ENCODE assay signal across 8 cellular contexts in the genomic region with DNA sequence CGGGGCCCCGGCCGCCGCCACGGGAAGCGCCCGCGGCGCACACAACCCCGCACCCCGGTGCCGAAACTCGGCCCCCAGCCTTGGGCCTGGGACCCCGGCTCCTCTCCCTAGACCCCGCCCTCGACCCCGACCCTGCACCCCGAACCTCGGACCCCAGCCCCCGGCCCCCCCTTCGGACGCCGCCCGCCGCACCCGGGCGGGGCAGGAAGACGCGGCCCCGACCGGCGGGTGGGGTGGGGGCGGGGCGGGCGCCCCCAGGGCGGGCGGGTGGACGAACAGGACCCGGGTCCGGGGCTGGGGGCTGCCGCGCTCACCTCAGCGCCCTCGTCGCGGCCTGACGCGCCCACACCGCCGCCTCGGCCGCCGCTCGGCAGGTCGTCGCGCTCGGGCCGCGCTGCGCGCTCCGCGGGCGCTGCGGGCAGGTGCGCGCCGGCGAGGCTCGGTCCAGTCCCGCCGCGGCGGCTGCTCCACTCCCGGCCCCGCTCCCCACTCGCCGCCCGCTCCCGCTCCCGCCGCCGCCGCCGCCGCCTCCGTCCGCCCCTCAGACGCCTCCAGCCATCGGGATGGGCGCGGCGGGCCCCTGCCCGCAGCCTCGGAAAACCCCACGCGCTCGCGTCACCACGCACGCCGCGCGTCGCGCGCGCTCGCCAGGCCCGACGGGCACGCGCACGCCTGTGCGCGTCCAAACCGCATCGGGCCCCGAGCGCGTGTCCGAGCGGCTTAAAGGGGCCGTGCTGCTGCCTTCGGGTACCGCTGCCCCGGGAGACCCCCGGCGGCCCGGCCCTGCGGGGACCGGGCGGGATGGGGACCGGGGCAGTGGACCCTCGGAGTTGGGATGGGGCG. TPM values are rescaled to one million over a fixed set of nuclear protein-coding genes. Genes with fewer than 3 reads are reported as not detected.
A peak's percentile ranks its signal among the peaks of the same experiment; 100 is the strongest.
DNase-seq lines count a peak whose midpoint lies in the region; ATAC-seq, FAIRE-seq and TF ChIP-seq lines count a peak whose summit lies in the region.

A gene (minus strand): TSS at position 582 of the 843 bp plus-strand sequence. CDS start 65,634 bp downstream, outside the sequence.

- H3K4me3 ChIP-seq in A549 (peak within 1 kb of the TSS; percentile 89), keratinocyte (ENCODE audit: control insufficient read depth in 2 of 3, extremely low read depth in 1 of 3, insufficient read depth in 2 of 3, low read depth in 1 of 3, low read length in 3 of 3) (peak within 1 kb of the TSS; percentile 71 to 91 (median 89))

- H3K36me3 ChIP-seq in keratinocyte (ENCODE audit: control insufficient read depth in 2 of 2, extremely low read depth in 1 of 2, insufficient read depth in 2 of 2, low read length in 2 of 2) = no peaks in the 10 kb centered on the region

- FAIRE-seq in A549 (lab: Jason Lieb, UNC) = no peak
- no peak for FAIRE-seq in keratinocyte (lab: Jason Lieb, UNC)

- dilution Hi-C loops in keratinocyte (cut with MboI; ENCODE audit: extremely low pct_ligation_motif_present, low sequenced_read_pairs) = no loop called here

- no peak for TF ChIP-seq EP300 in A549 (IDR thresholded peaks at IDR 0.05)

- H3K9ac ChIP-seq in keratinocyte (ENCODE audit: control insufficient read depth, extremely low read depth, insufficient read depth, low read length) = peak within 1 kb of the TSS; percentile 84

- peak within 1 kb of the TSS; percentile 97 to 100 for H3K27ac ChIP-seq in A549
- H3K27ac ChIP-seq in keratinocyte (ENCODE audit: control insufficient read depth, insufficient read depth, low read length) = peak within 1 kb of the TSS; percentile 72

- H3K9me3 ChIP-seq in A549 (no peaks in the 10 kb centered on the region), keratinocyte (ENCODE audit: control insufficient read depth, low read depth, low read length) (no peaks in the 10 kb centered on the region)

- peaks cover 7% of the 10 kb centered on the region for H3K9me1 ChIP-seq in keratinocyte (ENCODE audit: control insufficient read depth, extremely low read depth, insufficient read depth, low read length)

- peaks cover 33% of the 10 kb centered on the region for H4K20me1 ChIP-seq in keratinocyte (ENCODE audit: control insufficient read depth, extremely low read depth, insufficient read depth, low read length)

- TF ChIP-seq RAD21 in A549 (conservative IDR thresholded peaks at IDR 0.05 in 1 of 2, IDR thresholded peaks at IDR 0.05 in 1 of 2) = no peak

- WGBS in A549 (ENCODE audit: missing lambda C conversion rate) = no CpG with 5 or more reads among the region's 137 CpGs

- POLR2A ChIA-PET in A549 (lab: Yijun Ruan, JAX) = interaction anchor here (0.6 kb wide), 1 partner anchor 61 kb away, joined by 4 read pairs; no protein-coding TSS in a partner anchor

- DNase-seq in A549 (ENCODE audit: low read depth in 1 of 2, low spot score in 1 of 2) (peak; percentile 77 to 84), NCI-H226 (peak; percentile 85), keratinocyte (ENCODE audit: low read depth, low spot score) (no peak)
- peak; percentile 90 for DNase-seq in central memory CD4-positive, alpha-beta T cell
- peak; percentile 83 for DNase-seq in stimulated activated CD4-positive, alpha-beta T cell treated with anti-CD3 and anti-CD28 coated beads, Interleukin-12 subunit alpha, Interleukin-12 subunit beta, amount 100 ng/mL, for 4 hours

- H3K79me2 ChIP-seq in keratinocyte (ENCODE audit: control insufficient read depth, insufficient read depth, low read length) = peaks cover 50% of the 10 kb centered on the region

- peak within 1 kb of the TSS; percentile 80 for H2AFZ ChIP-seq in keratinocyte (ENCODE audit: control insufficient read depth, low read length)

- H3K4me1 ChIP-seq in A549 (peaks cover 38% of the 10 kb centered on the region), keratinocyte (ENCODE audit: control insufficient read depth, extremely low read depth, insufficient read depth, low read length) (peaks cover 36% of the 10 kb centered on the region)

- ATAC-seq in A549 (peak; percentile 73 to 79), HG03095 (IDR thresholded peaks at IDR 0.05; ENCODE audit: unreplicated experiment) (peak; percentile 62)
- ATAC-seq in activated CD4-positive, CD25-positive, alpha-beta regulatory T cell treated with anti-CD3 and anti-CD28 coated beads, Interleukin-2, amount 50 U/mL, for 24 hours = peak; percentile 68 to 71

- H3K4me2 ChIP-seq in A549 (peak within 1 kb of the TSS; percentile 92), keratinocyte (ENCODE audit: control insufficient read depth, extremely low read depth, insufficient read depth, low read depth, low read length) (peak within 1 kb of the TSS; percentile 83)

- TF ChIP-seq CTCF in A549 (IDR thresholded peaks at IDR 0.05) (no peak), keratinocyte (optimal IDR thresholded peaks at IDR 0.05 in 1 of 3, IDR thresholded peaks at IDR 0.05 in 1 of 3, conservative IDR thresholded peaks at IDR 0.05 in 1 of 3; ENCODE audit: extremely low read depth in 1 of 3, insufficient read depth in 2 of 3, low read length in 3 of 3) (no peak)

- TF ChIP-seq POLR2A in A549 (IDR thresholded peaks at IDR 0.05; ENCODE audit: low read length) (peak; percentile 50), GM18526 (IDR thresholded peaks at IDR 0.05; ENCODE audit: extremely low read depth, insufficient read length) (peak; percentile 77)

- CTCF ChIA-PET in A549 (lab: Yijun Ruan, JAX) = no interaction called here

- peaks cover 5% of the 10 kb centered on the region for H3K27me3 ChIP-seq in keratinocyte (ENCODE audit: control insufficient read depth, extremely low read depth, insufficient read depth, low read length)

TF ChIP-seq in A549, 52 proteins besides CTCF, POLR2A, EP300 and RAD21 (continues in another document):
- peak; percentile 74 for TF ChIP-seq MYC (IDR thresholded peaks at IDR 0.05; ENCODE audit: borderline replicate concordance, low read length)
- no peak for TF ChIP-seq KDM5A (IDR thresholded peaks at IDR 0.05)
- TF ChIP-seq, protein P1, sequence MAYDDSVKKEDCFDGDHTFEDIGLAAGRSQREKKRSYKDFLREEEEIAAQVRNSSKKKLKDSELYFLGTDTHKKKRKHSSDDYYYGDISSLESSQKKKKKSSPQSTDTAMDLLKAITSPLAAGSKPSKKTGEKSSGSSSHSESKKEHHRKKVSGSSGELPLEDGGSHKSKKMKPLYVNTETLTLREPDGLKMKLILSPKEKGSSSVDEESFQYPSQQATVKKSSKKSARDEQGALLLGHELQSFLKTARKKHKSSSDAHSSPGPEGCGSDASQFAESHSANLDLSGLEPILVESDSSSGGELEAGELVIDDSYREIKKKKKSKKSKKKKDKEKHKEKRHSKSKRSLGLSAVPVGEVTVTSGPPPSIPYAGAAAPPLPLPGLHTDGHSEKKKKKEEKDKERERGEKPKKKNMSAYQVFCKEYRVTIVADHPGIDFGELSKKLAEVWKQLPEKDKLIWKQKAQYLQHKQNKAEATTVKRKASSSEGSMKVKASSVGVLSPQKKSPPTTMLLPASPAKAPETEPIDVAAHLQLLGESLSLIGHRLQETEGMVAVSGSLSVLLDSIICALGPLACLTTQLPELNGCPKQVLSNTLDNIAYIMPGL (CRISPR knock-in tag; IDR thresholded peaks at IDR 0.05; ENCODE audit: borderline replicate concordance) = no peak
- no peak for TF ChIP-seq RARB (CRISPR knock-in tag; IDR thresholded peaks at IDR 0.05)
- TF ChIP-seq TFCP2L1 (CRISPR knock-in tag; IDR thresholded peaks at IDR 0.05) = no peak
- TF ChIP-seq MAFK (IDR thresholded peaks at IDR 0.05; ENCODE audit: partially characterized antibody) = no peak
- no peak for TF ChIP-seq HOXA7 (CRISPR knock-in tag; IDR thresholded peaks at IDR 0.05)
- TF ChIP-seq RNF2 (IDR thresholded peaks at IDR 0.05; ENCODE audit: borderline replicate concordance, low read depth) = no peak
- no peak for TF ChIP-seq RCOR1 (IDR thresholded peaks at IDR 0.05; ENCODE audit: low read depth, low read length)
- no peak for TF ChIP-seq CEBPB (IDR thresholded peaks at IDR 0.05)
- no peak for TF ChIP-seq POLR2AphosphoS2 (conservative IDR thresholded peaks at IDR 0.05; ENCODE audit: low read length)
- TF ChIP-seq JUN (IDR thresholded peaks at IDR 0.05) = peak in 1 of 2 experiments; percentile 55; a peak in 2 of 5 replicates
- TF ChIP-seq SREBF2 (IDR thresholded peaks at IDR 0.05) = no peak
- TF ChIP-seq, protein P2, sequence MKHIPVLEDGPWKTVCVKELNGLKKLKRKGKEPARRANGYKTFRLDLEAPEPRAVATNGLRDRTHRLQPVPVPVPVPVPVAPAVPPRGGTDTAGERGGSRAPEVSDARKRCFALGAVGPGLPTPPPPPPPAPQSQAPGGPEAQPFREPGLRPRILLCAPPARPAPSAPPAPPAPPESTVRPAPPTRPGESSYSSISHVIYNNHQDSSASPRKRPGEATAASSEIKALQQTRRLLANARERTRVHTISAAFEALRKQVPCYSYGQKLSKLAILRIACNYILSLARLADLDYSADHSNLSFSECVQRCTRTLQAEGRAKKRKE (CRISPR knock-in tag; IDR thresholded peaks at IDR 0.05; ENCODE audit: low read depth) = peak; percentile 57; the same call in 1 of the 2 replicates
- TF ChIP-seq, protein P3, sequence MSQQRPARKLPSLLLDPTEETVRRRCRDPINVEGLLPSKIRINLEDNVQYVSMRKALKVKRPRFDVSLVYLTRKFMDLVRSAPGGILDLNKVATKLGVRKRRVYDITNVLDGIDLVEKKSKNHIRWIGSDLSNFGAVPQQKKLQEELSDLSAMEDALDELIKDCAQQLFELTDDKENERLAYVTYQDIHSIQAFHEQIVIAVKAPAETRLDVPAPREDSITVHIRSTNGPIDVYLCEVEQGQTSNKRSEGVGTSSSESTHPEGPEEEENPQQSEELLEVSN (IDR thresholded peaks at IDR 0.05; ENCODE audit: borderline replicate concordance, low read depth) = no peak
- TF ChIP-seq RFX5 (IDR thresholded peaks at IDR 0.05) = no peak
- no peak for TF ChIP-seq NFE2L2 (conservative IDR thresholded peaks at IDR 0.05; ENCODE audit: low read length)

RNA-seq across cellular contexts. Expression of the gene that starts here (rescaled TPM):
- polyA plus RNA-seq in A549 (2011; rRNA removed) = 270 and 294 TPM in 2 replicates
- 247 and 286 TPM in 2 replicates for polyA plus RNA-seq in A549 (2012; cell fraction: cytosol; rRNA removed)
- 176 and 181 TPM in 2 replicates for polyA plus RNA-seq in A549 (2012; cell fraction: nucleus; rRNA removed)
- 158 to 160 TPM (median 159 TPM) in 3 replicates for polyA plus RNA-seq in A549 (2017; fragmentation: RNase III; extraction: RNeasy Plus Mini Kit Qiagen cat#74134 plus additional on column Dnase treatment)
- 380 and 522 TPM in 2 replicates for polyA minus RNA-seq in A549 (2011; rRNA and poly(A)+ RNA removed)
- 352 to 441 TPM (median 364 TPM) in 3 replicates for polyA plus RNA-seq in keratinocyte
- 233 TPM for polyA plus RNA-seq in keratinocyte (2011; ENCODE audit: low read depth)
- 438 and 465 TPM in 2 replicates for polyA plus RNA-seq in keratinocyte (2011; cell fraction: cytosol; rRNA removed)
- polyA plus RNA-seq in keratinocyte (2011; cell fraction: nucleus; rRNA removed) = 268 and 296 TPM in 2 replicates
- 230 and 477 TPM in 2 replicates for polyA plus RNA-seq in keratinocyte (2012; ENCODE audit: low replicate concordance)
- 579 to 781 TPM (median 600 TPM) in 3 replicates for polyA minus RNA-seq in keratinocyte
- polyA minus RNA-seq in keratinocyte (2011; cell fraction: cytosol; rRNA and poly(A)+ RNA removed) = 406 TPM
- 112 and 177 TPM in 2 replicates for polyA minus RNA-seq in keratinocyte (2011; cell fraction: nucleus; rRNA and poly(A)+ RNA removed)
